ENCODE assay signal across 14 cellular contexts in the genomic region with DNA sequence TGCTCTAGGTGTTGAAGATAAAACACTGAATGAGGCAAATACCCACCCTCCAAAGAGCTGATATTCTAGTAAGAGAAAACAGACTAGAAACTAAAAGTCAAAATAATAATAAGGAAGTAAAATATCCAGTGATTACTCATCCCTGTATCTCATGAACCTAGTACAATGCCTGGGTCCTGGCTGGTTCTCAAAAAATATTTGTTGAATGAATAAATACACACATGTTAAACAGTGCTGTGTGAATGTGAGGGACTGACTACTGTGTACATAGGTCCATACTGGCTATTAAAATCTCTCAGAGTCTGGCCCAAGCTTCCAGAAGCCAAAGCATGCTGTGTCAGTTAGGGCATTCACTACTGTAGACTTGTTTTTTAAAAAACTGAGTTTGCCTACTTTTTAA.
A peak's percentile ranks its signal among the peaks of the same experiment; 100 is the strongest.
DNase-seq lines count a peak whose midpoint lies in the region; ATAC-seq and TF ChIP-seq lines count a peak whose summit lies in the region.
"Had no signal": no experiment of that assay in that cellular context is flagged by ENCODE, and none has a peak within 500 bp of the region (broad histone marks: within the 10 kb centered on the region; RNA-seq: fewer than 3 reads in every experiment).

No MANE protein-coding gene starts in this region.

- H3K36me3 ChIP-seq in ascending aorta = no peaks in the 10 kb centered on the region
- H3K36me3 ChIP-seq in thyroid gland = no peaks in the 10 kb centered on the region

- no peaks in the 10 kb centered on the region for H3K9me3 ChIP-seq in ascending aorta
- no peaks in the 10 kb centered on the region for H3K9me3 ChIP-seq in thyroid gland

- peaks cover 23% of the 10 kb centered on the region for H3K4me1 Mint-ChIP-seq in activated naive CD8-positive, alpha-beta T cell treated with anti-CD3 and anti-CD28 coated beads, Interleukin-2, amount 50 U/mL, for 24 hours

- peaks cover 7 to 80% of the 10 kb centered on the region in 2 donors for H3K4me1 ChIP-seq in ascending aorta
- H3K4me1 ChIP-seq in thyroid gland = peaks cover 90 to 91% of the 10 kb centered on the region in 2 donors

- peaks cover 11% of the 10 kb centered on the region for H3K36me3 Mint-ChIP-seq in activated naive CD8-positive, alpha-beta T cell treated with anti-CD3 and anti-CD28 coated beads, Interleukin-2, amount 50 U/mL, for 24 hours (ENCODE audit: low read depth)

- H3K27ac ChIP-seq in ascending aorta = peak overlapping the region; percentile 67 to 68
- peak overlapping the region; percentile 78 to 88 (median 80) for H3K27ac ChIP-seq in thyroid gland

- TF ChIP-seq CTCF in ascending aorta (IDR thresholded peaks at IDR 0.05) = no peak
- TF ChIP-seq CTCF in thyroid gland (IDR thresholded peaks at IDR 0.05) = no peak

- no peak for ATAC-seq in activated naive CD8-positive, alpha-beta T cell treated with anti-CD3 and anti-CD28 coated beads, Interleukin-2, amount 50 U/mL, for 24 hours

- H3K27me3 ChIP-seq in ascending aorta (no peaks in the 10 kb centered on the region), thyroid gland (no peaks in the 10 kb centered on the region)

- H3K27me3 Mint-ChIP-seq in activated naive CD8-positive, alpha-beta T cell treated with anti-CD3 and anti-CD28 coated beads, Interleukin-2, amount 50 U/mL, for 24 hours = no peaks in the 10 kb centered on the region
- H3K27me3 Mint-ChIP-seq: activated CD4-positive, alpha-beta memory T cell treated with anti-CD3 and anti-CD28 coated beads, Interleukin-2, amount 10 ng/mL, durations not matched to agents 7 days and 5 days; activated naive CD8-positive, alpha-beta T cell had no signal

- no peak overlapping the region for H3K4me3 Mint-ChIP-seq in activated naive CD8-positive, alpha-beta T cell treated with anti-CD3 and anti-CD28 coated beads, Interleukin-2, amount 50 U/mL, for 24 hours
- H3K4me3 Mint-ChIP-seq: activated CD4-positive, alpha-beta memory T cell treated with anti-CD3 and anti-CD28 coated beads, Interleukin-2, amount 10 ng/mL, durations not matched to agents 7 days and 5 days; activated naive CD8-positive, alpha-beta T cell had no signal

- H3K9me3 Mint-ChIP-seq in activated naive CD8-positive, alpha-beta T cell treated with anti-CD3 and anti-CD28 coated beads, Interleukin-2, amount 50 U/mL, for 24 hours = no peaks in the 10 kb centered on the region
- H3K9me3 Mint-ChIP-seq: activated CD4-positive, alpha-beta memory T cell treated with anti-CD3 and anti-CD28 coated beads, Interleukin-2, amount 10 ng/mL, durations not matched to agents 7 days and 5 days had no signal

- H3K27ac Mint-ChIP-seq in activated naive CD8-positive, alpha-beta T cell treated with anti-CD3 and anti-CD28 coated beads, Interleukin-2, amount 50 U/mL, for 24 hours = no peak overlapping the region
- H3K27ac Mint-ChIP-seq: activated CD4-positive, alpha-beta memory T cell treated with anti-CD3 and anti-CD28 coated beads, Interleukin-2, amount 10 ng/mL, durations not matched to agents 7 days and 5 days; activated naive CD8-positive, alpha-beta T cell had no signal

- H3K4me3 ChIP-seq in ascending aorta (no peak overlapping the region), thyroid gland (replicated peaks in 1 of 3) (no peak overlapping the region)

- TF ChIP-seq POLR2A in thyroid gland (IDR thresholded peaks at IDR 0.05) = no peak

- DNase-seq in SIG-M5 treated with dmso at 0.1 percent for 504 hours (lab: John Stamatoyannopoulos, UW; ENCODE audit: unreplicated experiment) = peak; percentile 46
- DNase-seq in SIG-M5 (lab: John Stamatoyannopoulos, UW) = no peak
- DNase-seq in ascending aorta (ENCODE audit: low spot score in 2 of 2) = no peak
- peak; percentile 83 for DNase-seq in iris pigment epithelial cell (ENCODE audit: low read depth)
- DNase-seq in thyroid gland = no peak
- no peak for DNase-seq in activated naive CD8-positive, alpha-beta T cell treated with anti-CD3 and anti-CD28 coated beads, Interleukin-2, amount 50 U/mL, for 24 hours
- no peak for DNase-seq in stimulated activated CD4-positive, alpha-beta T cell treated with anti-CD3 and anti-CD28 coated beads, Interleukin-15, amount 100 ng/mL, for 24 hours
- no peak for DNase-seq in stimulated activated CD4-positive, alpha-beta T cell treated with anti-CD3 and anti-CD28 coated beads, Interleukin-4, amount 100 ng/mL, for 1 hour
- DNase-seq: ACHN; activated CD4-positive, alpha-beta memory T cell treated with anti-CD3 and anti-CD28 coated beads, Interleukin-2, amount 10 ng/mL, durations not matched to agents 7 days and 5 days; DMS79; left cardiac atrium; posterior cingulate gyrus had no signal

- intact Hi-C loops in ascending aorta (cut with DNase I) (no loop called here), thyroid gland (cut with DNase I) (no loop called here)

Comparison
In these comparisons a context has a peak if more than half of its experiments do, and no peak if none do; other contexts are left out.
1. DNase-seq: peak in SIG-M5 treated with dmso at 0.1 percent for 504 hours (single experiment) and iris pigment epithelial cell (single experiment); none in SIG-M5 (single experiment), ascending aorta (0 of 2), thyroid gland (0 of 2), activated naive CD8-positive, alpha-beta T cell treated with anti-CD3 and anti-CD28 coated beads, Interleukin-2, amount 50 U/mL, for 24 hours (single experiment), stimulated activated CD4-positive, alpha-beta T cell treated with anti-CD3 and anti-CD28 coated beads, Interleukin-15, amount 100 ng/mL, for 24 hours (single experiment) and stimulated activated CD4-positive, alpha-beta T cell treated with anti-CD3 and anti-CD28 coated beads, Interleukin-4, amount 100 ng/mL, for 1 hour (single experiment).